ENCODE assay signal across 9 cellular contexts in genomic region chr22:17057959-17058814, GRCh38. TPM values are rescaled to one million over a fixed set of nuclear protein-coding genes. Genes with fewer than 3 reads are reported as not detected.
DNase-seq lines count a peak whose midpoint lies in the region; ATAC-seq and TF ChIP-seq lines count a peak whose summit lies in the region.
"Had no signal": no experiment of that assay in that cellular context is flagged by ENCODE, and none has a peak within 500 bp of the region (broad histone marks: within the 10 kb centered on the region; RNA-seq: fewer than 3 reads in every experiment).

No MANE protein-coding gene starts in this region.

- POLR2A ChIA-PET in AG04450 (lab: Yijun Ruan, JAX) = interaction anchor here (1.0 kb wide), 1 partner anchor 114 kb away, joined by 3 read pairs; no protein-coding TSS in a partner anchor

- H3K4me1 ChIP-seq in colonic mucosa = no peaks in the 10 kb centered on the region

- H3K36me3 ChIP-seq in colonic mucosa = no peaks in the 10 kb centered on the region

- CTCF ChIA-PET in AG04450 (lab: Charles Lee) = interaction anchor here (0.5 to 2.8 kb wide), 39 partner anchors 9 to 452 kb away, joined by 3 to 40 read pairs (median 4); no protein-coding TSS in a partner anchor

- H3K27me3 ChIP-seq in AG04450 (ENCODE audit: control insufficient read depth, insufficient read depth, low read length) = peaks cover 5% of the 10 kb centered on the region
- no peaks in the 10 kb centered on the region for H3K27me3 ChIP-seq in colonic mucosa

- intact Hi-C loops in colonic mucosa (cut with DNase I) = loop anchor here (10.0 kb wide), 1 partner anchor 143 kb away; no protein-coding TSS in a partner anchor

- H3K4me3 ChIP-seq in AG04450 (ENCODE audit: low read depth, low read length) (no peak overlapping the region), colonic mucosa (no peak overlapping the region)

- DNase-seq in AG04450 (ENCODE audit: low read depth, low spot score) (peak; percentile 46), NCI-H1930 (lab: John Stamatoyannopoulos, UW) (peak; percentile 6 to 36), colonic mucosa (peak; percentile 61), left kidney (ENCODE audit: low read depth, low spot score) (peak; percentile 88)
- DNase-seq in activated CD4-positive, CD25-positive, alpha-beta regulatory T cell (lab: John Stamatoyannopoulos, UW) = peak in 3 of 4 experiments; percentile 10 to 26 (median 20)
- peak; percentile 56 for DNase-seq in stimulated activated CD4-positive, alpha-beta T cell treated with anti-CD3 and anti-CD28 coated beads, Interleukin-4, amount 100 ng/mL, for 24 hours

- H3K9ac ChIP-seq in colonic mucosa (ENCODE audit: low read depth in 2 of 2, low read length in 2 of 2) = no peak overlapping the region

- TF ChIP-seq CTCF in AG04450 (IDR thresholded peaks at IDR 0.05; ENCODE audit: low read depth, low read length) = peak; percentile 97
- peak; percentile 89 for TF ChIP-seq CTCF in colonic mucosa (IDR thresholded peaks at IDR 0.05)

- H3K27ac ChIP-seq in AG04450 (ENCODE audit: low read depth, low read length) (no peak overlapping the region), colonic mucosa (no peak overlapping the region)

- no peaks in the 10 kb centered on the region for H3K9me3 ChIP-seq in AG04450 (ENCODE audit: control insufficient read depth, insufficient read depth, low read length)
- H3K9me3 ChIP-seq in colonic mucosa = no peaks in the 10 kb centered on the region

- ATAC-seq in GM18498 (IDR thresholded peaks at IDR 0.05; ENCODE audit: unreplicated experiment) (peak; percentile 48), HG03442 (IDR thresholded peaks at IDR 0.05; ENCODE audit: unreplicated experiment) (no peak)

RNA-seq across cellular contexts. Expression of gene IL17RA, which starts 26.6 kb away (rescaled TPM):
- 20.3 and 22.3 TPM in 2 replicates for polyA plus RNA-seq in AG04450 (2011; rRNA removed)
- 12.5 and 16.9 TPM in 2 replicates for polyA minus RNA-seq in AG04450 (2011; rRNA and poly(A)+ RNA removed)
- total RNA-seq in colonic mucosa = 10 to 100 TPM; 17.2 to 20.2 TPM

RNA-seq across cellular contexts. Expression of gene GAB4, which starts 50.2 kb away (rescaled TPM):
- not detected in 2 replicates for polyA plus RNA-seq in AG04450 (2011; rRNA removed)
- polyA minus RNA-seq in AG04450 (2011; rRNA and poly(A)+ RNA removed) = not detected in 2 replicates
- total RNA-seq in colonic mucosa = not detected
- total RNA-seq: skeletal muscle tissue had no signal

Comparison
In these comparisons a context has a peak if more than half of its experiments do, and no peak if none do; other contexts are left out.
1. DNase-seq: peak in every context shown above with its lines; median percentile 88 in left kidney; 61 in colonic mucosa; 56 in stimulated activated CD4-positive, alpha-beta T cell treated with anti-CD3 and anti-CD28 coated beads, Interleukin-4, amount 100 ng/mL, for 24 hours; 46 in AG04450; 21 in NCI-H1930; 20 in activated CD4-positive, CD25-positive, alpha-beta regulatory T cell.